ENCODE assay signal across 8 cellular contexts in genomic region chr9:134641173-134641985, GRCh38. TPM values are rescaled to one million over a fixed set of nuclear protein-coding genes. Genes with fewer than 3 reads are reported as not detected.
DNase-seq lines count a peak whose midpoint lies in the region; ATAC-seq and TF ChIP-seq lines count a peak whose summit lies in the region.

Gene COL5A1, plus strand, starts transcription at chr9:134641803. Its CDS starts 385 bp downstream, at chr9:134642188.

- H3K27ac ChIP-seq in mesenchymal stem cell (ENCODE audit: low read length, poor library complexity, severe bottlenecking) = peak within 1 kb of the TSS; percentile 68

- H3K4me1 ChIP-seq in mesenchymal stem cell (ENCODE audit: control insufficient read depth, insufficient read depth, low read depth, low read length) = peaks cover 45% of the 10 kb centered on the region

- peak within 1 kb of the TSS; percentile 91 for H4K8ac ChIP-seq in mesenchymal stem cell (ENCODE audit: low read length)

- no peaks in the 10 kb centered on the region for H3K9me3 Mint-ChIP-seq in endothelial cell (ENCODE audit: unreplicated experiment)

- peak within 1 kb of the TSS in 1 of 2 experiments; percentile 94 for H3K23ac ChIP-seq in mesenchymal stem cell (ENCODE audit: low read length in 2 of 2)

- peak within 1 kb of the TSS; percentile 88 for H3K9ac ChIP-seq in mesenchymal stem cell (ENCODE audit: low read length)

- H3K4me3 Mint-ChIP-seq in endothelial cell (ENCODE audit: unreplicated experiment) = peak within 1 kb of the TSS; percentile 83

- TF ChIP-seq CTCF in AG09309 (IDR thresholded peaks at IDR 0.05; ENCODE audit: control insufficient read depth, insufficient read depth, low read depth, low read length, missing control alignments) = no peak
- TF ChIP-seq CTCF in endothelial cell (IDR thresholded peaks at IDR 0.05; ENCODE audit: unreplicated experiment) = no peak

- no peaks in the 10 kb centered on the region for H3K36me3 Mint-ChIP-seq in endothelial cell (ENCODE audit: low read depth, unreplicated experiment)

- H3K9me3 ChIP-seq in mesenchymal stem cell (ENCODE audit: control insufficient read depth, low read length) = no peaks in the 10 kb centered on the region

- H3K27ac Mint-ChIP-seq in endothelial cell (ENCODE audit: unreplicated experiment) = no peak within 1 kb of the TSS

- peak within 1 kb of the TSS; percentile 90 for H2BK120ac ChIP-seq in mesenchymal stem cell (ENCODE audit: low read depth, low read length)

- H3K4me1 Mint-ChIP-seq in endothelial cell (ENCODE audit: unreplicated experiment) = peaks cover 5% of the 10 kb centered on the region

- DNase-seq in AG09309 (ENCODE audit: low read depth) (peak; percentile 70), endothelial cell (ENCODE audit: low spot score) (peak; percentile 88), mesenchymal stem cell (peak; percentile 96)
- DNase-seq in Jurkat, Clone E6-1 (ENCODE audit: low read depth, low spot score) = peak; percentile 51
- DNase-seq in activated CD4-positive, alpha-beta T cell treated with anti-CD3 and anti-CD28 coated beads, Interleukin-2, amount 50 U/mL, for 4 hours = peak; percentile 26 to 31
- peak in 2 of 3 donors; percentile 20 to 22 for DNase-seq in stimulated activated CD4-positive, alpha-beta T cell treated with anti-CD3 and anti-CD28 coated beads, TNF-alpha, amount 100 ng/mL, for 1 hour (ENCODE audit: low read depth in 3 of 3, low spot score in 1 of 3)

- H3K79me1 ChIP-seq in mesenchymal stem cell (replicated peaks; ENCODE audit: low read length, poor library complexity, severe bottlenecking) = peaks cover 4% of the 10 kb centered on the region

- H3K14ac ChIP-seq in mesenchymal stem cell (ENCODE audit: low read length in 2 of 2) = peak within 1 kb of the TSS in 1 of 2 experiments; percentile 19

- peak within 1 kb of the TSS; percentile 67 to 87 for H2BK12ac ChIP-seq in mesenchymal stem cell (ENCODE audit: low read length in 2 of 2)

- H4K91ac ChIP-seq in mesenchymal stem cell (ENCODE audit: low read length) = peak within 1 kb of the TSS; percentile 90

- H3K27me3 Mint-ChIP-seq in endothelial cell (ENCODE audit: unreplicated experiment) = peaks cover 4% of the 10 kb centered on the region

- H2BK5ac ChIP-seq in mesenchymal stem cell (ENCODE audit: low read depth, low read length, poor library complexity, severe bottlenecking) = peak within 1 kb of the TSS; percentile 72

- peak within 1 kb of the TSS; percentile 97 for H3K18ac ChIP-seq in mesenchymal stem cell (ENCODE audit: low read depth in 1 of 2, low read length in 2 of 2)

- H3K4me2 ChIP-seq in mesenchymal stem cell (ENCODE audit: low read length, poor library complexity, severe bottlenecking) = peak within 1 kb of the TSS; percentile 88

- no peak for ATAC-seq in GM18909 (IDR thresholded peaks at IDR 0.05; ENCODE audit: poor library complexity, unreplicated experiment)
- no peak for ATAC-seq in HG03432 (IDR thresholded peaks at IDR 0.05; ENCODE audit: unreplicated experiment)

- H3K4me3 ChIP-seq in AG09309 (ENCODE audit: control insufficient read depth, low read depth, low read length) (peak within 1 kb of the TSS; percentile 86), mesenchymal stem cell (ENCODE audit: insufficient read depth in 1 of 2, low read depth in 1 of 2, low read length in 2 of 2) (peak within 1 kb of the TSS; percentile 88 to 89)
- H3K4me3 ChIP-seq in Jurkat, Clone E6-1 (ENCODE audit: low read length) = peak within 1 kb of the TSS; percentile 41

- H2BK15ac ChIP-seq in mesenchymal stem cell (ENCODE audit: low read depth, poor library complexity, severe bottlenecking) = peak within 1 kb of the TSS; percentile 76

- no peak within 1 kb of the TSS for H2AFZ ChIP-seq in mesenchymal stem cell (ENCODE audit: low read depth, low read length)

- H3K4ac ChIP-seq in mesenchymal stem cell (ENCODE audit: low read depth in 1 of 2, low read length in 2 of 2) = peak within 1 kb of the TSS; percentile 93 to 94

- H2AK5ac ChIP-seq in mesenchymal stem cell (ENCODE audit: low read length, severe bottlenecking) = peak within 1 kb of the TSS; percentile 43

- whole genome bisulfite sequencing in mesenchymal stem cell = under 1% methylated on average over 54 of the region's 72 CpGs

- no peaks in the 10 kb centered on the region for H3K27me3 ChIP-seq in mesenchymal stem cell (ENCODE audit: control insufficient read depth in 1 of 2, insufficient read depth in 1 of 2, low read length in 2 of 2)

- peaks cover 0 to 11% of the 10 kb centered on the region in 2 experiments for H3K36me3 ChIP-seq in mesenchymal stem cell (ENCODE audit: control insufficient read depth in 1 of 2, insufficient read depth in 2 of 2, low read depth in 1 of 2, low read length in 2 of 2)

RNA-seq across cellular contexts. Expression of gene COL5A1, which starts in this region (rescaled TPM):
- polyA plus RNA-seq in Jurkat, Clone E6-1 (2012; ENCODE audit: insufficient read depth, insufficient read length) = not detected
- 24.3 TPM for total RNA-seq in endothelial cell (ENCODE audit: unreplicated experiment)
- 754 TPM for polyA plus RNA-seq in mesenchymal stem cell (2013, experiment 1 of 2)
- 709 TPM for polyA plus RNA-seq in mesenchymal stem cell (2013, experiment 2 of 2)

Comparison
In these comparisons a context has a peak if more than half of its experiments do, and no peak if none do; other contexts are left out.
1. DNase-seq: peak in every context shown above with its lines; median percentile 96 in mesenchymal stem cell; 88 in endothelial cell; 70 in AG09309; 51 in Jurkat, Clone E6-1; 28 in activated CD4-positive, alpha-beta T cell treated with anti-CD3 and anti-CD28 coated beads, Interleukin-2, amount 50 U/mL, for 4 hours; 21 in stimulated activated CD4-positive, alpha-beta T cell treated with anti-CD3 and anti-CD28 coated beads, TNF-alpha, amount 100 ng/mL, for 1 hour.